Comparison of ENCODE assay signal across 2 cellular contexts in genomic region chr20:10492844-10493243, GRCh38.
TF ChIP-seq lines count a peak whose summit lies in the region.

No MANE protein-coding gene starts in this region.

TF ChIP-seq in HepG2, 621 proteins besides CTCF, POLR2A, EP300 and RAD21:
- TF ChIP-seq IRX3 (CRISPR knock-in tag; IDR thresholded peaks at IDR 0.05; ENCODE audit: borderline replicate concordance, low read depth) (no peak), ZNF121 (CRISPR knock-in tag; IDR thresholded peaks at IDR 0.05) (peak; percentile 89), GFI1 (CRISPR knock-in tag; IDR thresholded peaks at IDR 0.05; ENCODE audit: borderline replicate concordance) (0 out of 2 replicates have a peak, but pooled peaks have one; percentile 30), RFXANK (CRISPR knock-in tag; IDR thresholded peaks at IDR 0.05) (no peak), ZNF770 (CRISPR knock-in tag; IDR thresholded peaks at IDR 0.05) (peak; percentile 91), PRDM15 (CRISPR knock-in tag; IDR thresholded peaks at IDR 0.05) (no peak), ZNF570 (CRISPR knock-in tag; IDR thresholded peaks at IDR 0.05; ENCODE audit: borderline replicate concordance) (no peak), RCOR2 (CRISPR knock-in tag; IDR thresholded peaks at IDR 0.05) (0 out of 2 replicates have a peak, but pooled peaks have one; percentile 23)

TF ChIP-seq in K562, 482 proteins besides CTCF, POLR2A, EP300 and RAD21 (continues in another document):
- TF ChIP-seq ZNF444 (CRISPR knock-in tag; IDR thresholded peaks at IDR 0.05) (no peak), ARID1B (IDR thresholded peaks at IDR 0.05) (no peak), ELF4 (CRISPR knock-in tag; IDR thresholded peaks at IDR 0.05) (no peak), ZEB2 (IDR thresholded peaks at IDR 0.05) (no peak), KDM1A (IDR thresholded peaks at IDR 0.05) (peak; percentile 35 to 61; a peak in 2 of 4 replicates), TBL1XR1 (IDR thresholded peaks at IDR 0.05; ENCODE audit: low read length in 2 of 2) (no peak), HES1 (IDR thresholded peaks at IDR 0.05; ENCODE audit: low read depth) (no peak), ZBTB2 (IDR thresholded peaks at IDR 0.05) (no peak), ELK3 (CRISPR knock-in tag; IDR thresholded peaks at IDR 0.05) (no peak), ZNF589 (CRISPR knock-in tag; IDR thresholded peaks at IDR 0.05; ENCODE audit: low read depth) (no peak), IRF9 (tag; IDR thresholded peaks at IDR 0.05) (no peak), SAFB (IDR thresholded peaks at IDR 0.05; ENCODE audit: borderline replicate concordance, low read depth, low read length) (no peak), TCF15 (CRISPR knock-in tag; IDR thresholded peaks at IDR 0.05) (no peak), ID3 (CRISPR knock-in tag; IDR thresholded peaks at IDR 0.05) (no peak), ID3 (tag; IDR thresholded peaks at IDR 0.05) (no peak), THRB (CRISPR knock-in tag; conservative IDR thresholded peaks at IDR 0.05) (no peak), NCOR1 (IDR thresholded peaks at IDR 0.05) (no peak), ZNF280B (CRISPR knock-in tag; IDR thresholded peaks at IDR 0.05) (no peak), MCM7 (IDR thresholded peaks at IDR 0.05) (no peak), GABPB1 (CRISPR knock-in tag; IDR thresholded peaks at IDR 0.05) (no peak), RFX7 (CRISPR knock-in tag; IDR thresholded peaks at IDR 0.05) (no peak), ZNF121 (CRISPR knock-in tag; conservative IDR thresholded peaks at IDR 0.05) (peak; percentile 99), THRAP3 (IDR thresholded peaks at IDR 0.05; ENCODE audit: borderline replicate concordance) (no peak), BMI1 (IDR thresholded peaks at IDR 0.05; ENCODE audit: low read length) (no peak), ZBTB11 (CRISPR knock-in tag; IDR thresholded peaks at IDR 0.05) (no peak), KLF10 (CRISPR knock-in tag; IDR thresholded peaks at IDR 0.05) (no peak), BHLHE40 (IDR thresholded peaks at IDR 0.05; ENCODE audit: low read length) (no peak), RBM25 (IDR thresholded peaks at IDR 0.05; ENCODE audit: low read depth, low read length, severe bottlenecking) (peak; percentile 70), RCOR1 (IDR thresholded peaks at IDR 0.05; ENCODE audit: borderline replicate concordance in 1 of 2, low read depth in 2 of 2, low read length in 2 of 2) (0 out of 4 replicates have a peak, but pooled peaks of 1 of the 2 experiments have one; percentile 16), SPI1 (IDR thresholded peaks at IDR 0.05; ENCODE audit: borderline replicate concordance, low read depth, low read length) (no peak), ZNF23 (CRISPR knock-in tag; IDR thresholded peaks at IDR 0.05) (no peak), TSHZ1 (CRISPR knock-in tag; IDR thresholded peaks at IDR 0.05) (no peak), JUND (IDR thresholded peaks at IDR 0.05; ENCODE audit: borderline replicate concordance, low read depth, low read length) (no peak), JUND (tag; IDR thresholded peaks at IDR 0.05; ENCODE audit: borderline replicate concordance, low read depth, low read length) (no peak), HDAC2 (IDR thresholded peaks at IDR 0.05) (peak; percentile 53; the same call in 1 of the 2 replicates), GMEB1 (CRISPR knock-in tag; IDR thresholded peaks at IDR 0.05) (no peak), AFF4 (CRISPR knock-in tag; IDR thresholded peaks at IDR 0.05) (no peak)
